In the genomic region with DNA sequence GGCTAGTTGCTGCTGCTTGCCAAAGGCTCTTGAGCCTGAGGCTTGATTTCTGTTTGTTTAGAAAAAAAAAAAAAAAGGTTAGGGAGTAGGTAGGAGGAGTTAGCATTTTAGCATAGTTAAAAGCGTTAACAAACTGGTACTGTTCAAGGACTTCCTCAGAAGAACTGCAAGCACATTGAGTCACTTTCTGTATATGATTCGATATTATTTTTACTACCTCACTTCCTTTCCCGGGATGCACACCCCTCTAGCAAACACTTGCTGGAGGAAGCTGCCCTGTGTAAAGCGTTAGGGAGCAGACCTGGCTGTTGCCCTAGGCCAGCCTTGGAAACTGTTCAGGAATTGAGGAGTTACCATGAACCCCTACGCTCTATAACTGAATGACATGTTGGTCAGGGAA, we compare ENCODE assay signal across 12 cellular contexts. TPM values are rescaled to one million over a fixed set of nuclear protein-coding genes. Genes with fewer than 3 reads are reported as not detected.
DNase-seq lines count a peak whose midpoint lies in the region; FAIRE-seq and TF ChIP-seq lines count a peak whose summit lies in the region.
"Had no signal": no experiment of that assay in that cellular context is flagged by ENCODE, and none has a peak within 500 bp of the region (broad histone marks: within the 10 kb centered on the region; RNA-seq: fewer than 3 reads in every experiment).

No MANE protein-coding gene starts in this region.

- FAIRE-seq in colon (lab: Jason Lieb, UNC), result peak; percentile 92
- FAIRE-seq: D721Med had no signal

- DNase-seq in stimulated activated CD4-positive, alpha-beta T cell treated with anti-CD3 and anti-CD28 coated beads, Interleukin-15, amount 100 ng/mL, for 24 hours, result peak; percentile 20
- no peak for DNase-seq in stimulated activated CD4-positive, alpha-beta T cell treated with anti-CD3 and anti-CD28 coated beads, Interleukin-4, amount 100 ng/mL, for 24 hours
- DNase-seq in NCI-H2029 (lab: John Stamatoyannopoulos, UW) (peak; percentile 63), vagina (ENCODE audit: extremely low spot score in 2 of 2) (no peak), NCI-H1048 (lab: John Stamatoyannopoulos, UW) (no peak), suprapubic skin (ENCODE audit: low spot score in 2 of 2) (no peak), tibial artery (no peak)
- DNase-seq: cortex of kidney, NCI-H82 had no signal

- H3K4me3 ChIP-seq in vagina, result no peak overlapping the region
- no peak overlapping the region for H3K4me3 ChIP-seq in suprapubic skin
- H3K4me3 ChIP-seq in tibial artery, result no peak overlapping the region
- H3K4me3 ChIP-seq: thyroid gland had no signal

- H3K4me1 ChIP-seq in vagina, result no peaks in the 10 kb centered on the region
- no peaks in the 10 kb centered on the region for H3K4me1 ChIP-seq in suprapubic skin
- H3K4me1 ChIP-seq in tibial artery, result no peaks in the 10 kb centered on the region

- TF ChIP-seq POLR2A in vagina (IDR thresholded peaks at IDR 0.05) (no peak), suprapubic skin (IDR thresholded peaks at IDR 0.05) (no peak)

- H3K36me3 ChIP-seq in vagina, result no peaks in the 10 kb centered on the region
- H3K36me3 ChIP-seq in suprapubic skin, result no peaks in the 10 kb centered on the region
- H3K36me3 ChIP-seq in tibial artery, result no peaks in the 10 kb centered on the region
- H3K36me3 ChIP-seq: thyroid gland had no signal

- no peak for TF ChIP-seq CTCF in vagina (IDR thresholded peaks at IDR 0.05)
- no peak for TF ChIP-seq CTCF in suprapubic skin (IDR thresholded peaks at IDR 0.05)
- TF ChIP-seq CTCF in tibial artery (IDR thresholded peaks at IDR 0.05), result no peak

- no peak for TF ChIP-seq EP300 in suprapubic skin (IDR thresholded peaks at IDR 0.05)

- H3K27me3 ChIP-seq in vagina (no peaks in the 10 kb centered on the region), suprapubic skin (no peaks in the 10 kb centered on the region), tibial artery (no peaks in the 10 kb centered on the region)
- H3K27me3 ChIP-seq: thyroid gland had no signal

- 73% methylated on average over 5 of the region's 5 CpGs for WGBS in suprapubic skin

- H3K9me3 ChIP-seq in vagina (no peaks in the 10 kb centered on the region), suprapubic skin (no peaks in the 10 kb centered on the region), tibial artery (no peaks in the 10 kb centered on the region)
- H3K9me3 ChIP-seq: thyroid gland had no signal

- intact Hi-C loops in vagina (cut with DNase I) (no loop called here), tibial artery (cut with DNase I; ENCODE audit: low total_unique reads) (no loop called here)

- H3K27ac ChIP-seq in vagina, result no peak overlapping the region
- no peak overlapping the region for H3K27ac ChIP-seq in suprapubic skin
- H3K27ac ChIP-seq in tibial artery, result no peak overlapping the region

RNA-seq across cellular contexts. Expression of gene CEP120, which starts 15.7 kb away (rescaled TPM):
- total RNA-seq in vagina (16.9 TPM), suprapubic skin (10 to 100 TPM in 2 of 4 donors, 1 to 10 TPM in 2; 5.7 to 18.3 (median 10.7) TPM)

Comparison
In these comparisons a context has a peak if more than half of its experiments do, and no peak if none do; other contexts are left out.
1. DNase-seq: peak in stimulated activated CD4-positive, alpha-beta T cell treated with anti-CD3 and anti-CD28 coated beads, Interleukin-15, amount 100 ng/mL, for 24 hours (single experiment) and NCI-H2029 (single experiment); none in stimulated activated CD4-positive, alpha-beta T cell treated with anti-CD3 and anti-CD28 coated beads, Interleukin-4, amount 100 ng/mL, for 24 hours (single experiment), vagina (0 of 2), NCI-H1048 (single experiment), suprapubic skin (0 of 2) and tibial artery (0 of 2).